Comparison of ENCODE assay signal across 21 cellular contexts in the genomic region with DNA sequence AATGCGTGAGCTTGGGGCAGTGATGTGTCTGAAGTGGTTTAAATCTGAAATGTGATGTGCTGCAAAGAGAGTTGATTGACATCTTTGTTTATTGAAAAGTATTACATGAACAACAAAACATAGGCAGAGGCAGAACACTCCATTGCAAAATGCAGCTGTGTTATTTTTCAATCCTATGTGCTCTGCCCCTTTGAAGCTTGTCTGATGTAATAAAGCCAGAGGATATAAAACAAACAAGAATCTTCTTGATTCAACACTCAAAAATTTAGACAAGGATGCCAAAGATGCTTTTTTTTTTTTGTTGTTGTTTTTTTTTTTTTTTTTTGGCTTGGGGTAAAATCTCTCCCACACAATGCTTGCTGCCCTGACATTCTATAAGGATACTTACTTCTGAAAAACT.
A peak's percentile ranks its signal among the peaks of the same experiment; 100 is the strongest.
DNase-seq lines count a peak whose midpoint lies in the region; ATAC-seq and TF ChIP-seq lines count a peak whose summit lies in the region.
"Had no signal": no experiment of that assay in that cellular context is flagged by ENCODE, and none has a peak within 500 bp of the region (broad histone marks: within the 10 kb centered on the region; RNA-seq: fewer than 3 reads in every experiment).

No MANE protein-coding gene starts in this region.

- TF ChIP-seq CTCF in BJ (IDR thresholded peaks at IDR 0.05; ENCODE audit: insufficient read depth, low read depth, low read length): no peak
- TF ChIP-seq CTCF in right lobe of liver (IDR thresholded peaks at IDR 0.05): no peak

- no peak overlapping the region for H3K27ac ChIP-seq in right lobe of liver
- H3K27ac ChIP-seq: coronary artery, gastrocnemius medialis, prostate gland, spleen had no signal

- no peaks in the 10 kb centered on the region for H3K36me3 ChIP-seq in BJ (ENCODE audit: control insufficient read depth, insufficient read depth, low read length)
- H3K36me3 ChIP-seq in right lobe of liver: no peaks in the 10 kb centered on the region
- H3K36me3 ChIP-seq: gastrocnemius medialis, prostate gland, spleen had no signal

- CTCF ChIA-PET in BJ (lab: Yijun Ruan, JAX): no interaction called here

- intact Hi-C loops in right lobe of liver (cut with DNase I): no loop called here

- peak; percentile 13 for DNase-seq in BJ (ENCODE audit: low read depth)
- DNase-seq in NCI-H460 (ENCODE audit: extremely low read depth, low read depth): peak; percentile 74
- DNase-seq in dedifferentiated amniotic fluid mesenchymal stem cell (ENCODE audit: extremely low spot score): peak; percentile 25
- DNase-seq in myocyte (ENCODE audit: low read depth): peak; percentile 10
- DNase-seq in NCI-H524 (lab: John Stamatoyannopoulos, UW): no peak
- no peak for DNase-seq in right lobe of liver
- DNase-seq in SW480 (ENCODE audit: low spot score): no peak
- DNase-seq in SIG-M5 (lab: John Stamatoyannopoulos, UW): no peak
- DNase-seq: anterior cingulate cortex, DMS79 treated with DMSO at 0.1 percent for 48 hours, gastrocnemius medialis, Karpas-422, left colon, NCI-H1105 treated with DMSO at 0.1 percent for 48 hours, NCI-H2107, NCI-H526, nephron progenitor cell, SHP77, spleen had no signal

- ATAC-seq in right lobe of liver: no peak
- ATAC-seq: gastrocnemius medialis, left colon had no signal

- whole genome bisulfite sequencing in right lobe of liver (ENCODE audit: insufficient coverage, low coverage, low lambda C conversion rate, missing lambda C conversion rate): 27% methylated on average over 1 of the region's 1 CpG

- no peaks in the 10 kb centered on the region for H3K9me3 ChIP-seq in right lobe of liver
- H3K9me3 ChIP-seq: gastrocnemius medialis, prostate gland, spleen had no signal

- no peaks in the 10 kb centered on the region for H3K27me3 ChIP-seq in BJ (ENCODE audit: control insufficient read depth, insufficient read depth, low read length)
- H3K27me3 ChIP-seq in right lobe of liver: no peaks in the 10 kb centered on the region
- H3K27me3 ChIP-seq: gastrocnemius medialis, spleen had no signal

- POLR2A ChIA-PET in BJ (lab: Charles Lee): no interaction called here

- no peak for TF ChIP-seq POLR2A in right lobe of liver (IDR thresholded peaks at IDR 0.05)

- H3K4me3 ChIP-seq in BJ (ENCODE audit: low read depth, low read length) (no peak overlapping the region), right lobe of liver (no peak overlapping the region)
- H3K4me3 ChIP-seq: coronary artery, gastrocnemius medialis, prostate gland, spleen had no signal

- H3K4me1 ChIP-seq in right lobe of liver: no peaks in the 10 kb centered on the region
- H3K4me1 ChIP-seq: gastrocnemius medialis, prostate gland, spleen had no signal

Comparison
In these comparisons a context has a peak if more than half of its experiments do, and no peak if none do; other contexts are left out.
1. DNase-seq: peak in BJ (single experiment), NCI-H460 (single experiment), dedifferentiated amniotic fluid mesenchymal stem cell (single experiment) and myocyte (single experiment); none in NCI-H524 (0 of 2), right lobe of liver (0 of 3), SW480 (single experiment) and SIG-M5 (single experiment).